1 cellular context compared by ENCODE assay signal in genomic region chr3:184500344-184500923, GRCh38.
TF ChIP-seq lines count a peak whose summit lies in the region.

No MANE protein-coding gene starts in this region.

TF ChIP-seq in GM23338, 12 proteins besides CTCF, POLR2A, EP300 and RAD21 (continued from another document):
- no peak for TF ChIP-seq ZNF462 (CRISPR knock-in tag; IDR thresholded peaks at IDR 0.05)
